8 cellular contexts compared by ENCODE assay signal in genomic region chr5:35856186-35857003, GRCh38. TPM values are rescaled to one million over a fixed set of nuclear protein-coding genes. Genes with fewer than 3 reads are reported as not detected.
DNase-seq lines count a peak whose midpoint lies in the region; ATAC-seq and TF ChIP-seq lines count a peak whose summit lies in the region.

A gene with protein sequence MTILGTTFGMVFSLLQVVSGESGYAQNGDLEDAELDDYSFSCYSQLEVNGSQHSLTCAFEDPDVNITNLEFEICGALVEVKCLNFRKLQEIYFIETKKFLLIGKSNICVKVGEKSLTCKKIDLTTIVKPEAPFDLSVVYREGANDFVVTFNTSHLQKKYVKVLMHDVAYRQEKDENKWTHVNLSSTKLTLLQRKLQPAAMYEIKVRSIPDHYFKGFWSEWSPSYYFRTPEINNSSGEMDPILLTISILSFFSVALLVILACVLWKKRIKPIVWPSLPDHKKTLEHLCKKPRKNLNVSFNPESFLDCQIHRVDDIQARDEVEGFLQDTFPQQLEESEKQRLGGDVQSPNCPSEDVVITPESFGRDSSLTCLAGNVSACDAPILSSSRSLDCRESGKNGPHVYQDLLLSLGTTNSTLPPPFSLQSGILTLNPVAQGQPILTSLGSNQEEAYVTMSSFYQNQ (plus strand): TSS chr5:35856891. CDS start chr5:35856978, 87 bp downstream.

- H3K27me3 Mint-ChIP-seq in activated CD8-positive, alpha-beta T cell treated with anti-CD3 and anti-CD28 coated beads, Interleukin-2, amount 10 ng/mL, durations not matched to agents 7 days and 5 days (ENCODE audit: low read depth): no peaks in the 10 kb centered on the region

- H2AFZ ChIP-seq in DND-41 (ENCODE audit: low read depth, low read length): 0 out of 2 replicates have a peak within 1 kb of the TSS, but pooled peaks have one; percentile 20

- peaks cover 35% of the 10 kb centered on the region for H3K36me3 Mint-ChIP-seq in activated CD8-positive, alpha-beta T cell treated with anti-CD3 and anti-CD28 coated beads, Interleukin-2, amount 10 ng/mL, durations not matched to agents 7 days and 5 days (ENCODE audit: low read depth)

- POLR2A ChIA-PET in activated CD8-positive, alpha-beta T cell treated with anti-CD3 and anti-CD28 coated beads, Interleukin-2, amount 10 ng/mL, durations not matched to agents 7 days and 5 days (lab: Charles Lee): interaction anchor here (0.5 to 4.1 kb wide), 20 partner anchors 8 to 239 kb away, joined by 3 to 30 read pairs (median 4); partner anchors contain the start of gene SPEF2

- peak within 1 kb of the TSS; percentile 99 for H3K27ac ChIP-seq in DND-41 (ENCODE audit: low read length)

- H3K9me3 ChIP-seq in DND-41 (ENCODE audit: insufficient read depth, low read length, severe bottlenecking): no peaks in the 10 kb centered on the region
- no peaks in the 10 kb centered on the region for H3K9me3 ChIP-seq in mononuclear cell (ENCODE audit: low read depth, low read length)

- no peaks in the 10 kb centered on the region for H3K9me3 Mint-ChIP-seq in activated CD8-positive, alpha-beta T cell treated with anti-CD3 and anti-CD28 coated beads, Interleukin-2, amount 10 ng/mL, durations not matched to agents 7 days and 5 days (ENCODE audit: insufficient read depth)

- H3K9ac ChIP-seq in DND-41 (ENCODE audit: low read depth, low read length): peak within 1 kb of the TSS; percentile 70

- peak; percentile 84 for ATAC-seq in DND-41 (ENCODE audit: insufficient read depth, low read depth)
- ATAC-seq in activated CD8-positive, alpha-beta T cell treated with anti-CD3 and anti-CD28 coated beads, Interleukin-2, amount 10 ng/mL, durations not matched to agents 7 days and 5 days: peak; percentile 66
- no peak for ATAC-seq in GM19324 (IDR thresholded peaks at IDR 0.05; ENCODE audit: low FRiP score, unreplicated experiment)

- peaks cover 71% of the 10 kb centered on the region for H3K4me1 ChIP-seq in DND-41 (ENCODE audit: insufficient read depth, low read length)
- H3K4me1 ChIP-seq in mononuclear cell (ENCODE audit: insufficient read depth, low read length): peaks cover 39% of the 10 kb centered on the region

- TF ChIP-seq CTCF in DND-41 (IDR thresholded peaks at IDR 0.05; ENCODE audit: borderline replicate concordance, extremely low read depth, low read length, poor library complexity, severe bottlenecking): no peak

- peaks cover 63% of the 10 kb centered on the region for H3K79me2 ChIP-seq in DND-41 (ENCODE audit: insufficient read depth, low read length)

- H3K27me3 ChIP-seq in DND-41 (ENCODE audit: insufficient read depth, low read length, poor library complexity) (no peaks in the 10 kb centered on the region), mononuclear cell (ENCODE audit: insufficient read depth, low read length) (no peaks in the 10 kb centered on the region)

- peaks cover 34% of the 10 kb centered on the region for H3K36me3 ChIP-seq in DND-41 (ENCODE audit: insufficient read depth, low read length)

- H3K4me3 ChIP-seq in DND-41 (ENCODE audit: low read depth in 1 of 2, low read length in 2 of 2) (peak within 1 kb of the TSS; percentile 73 to 88), mononuclear cell (ENCODE audit: low read length) (peak within 1 kb of the TSS; percentile 47)

- CTCF ChIA-PET in activated CD8-positive, alpha-beta T cell treated with anti-CD3 and anti-CD28 coated beads, Interleukin-2, amount 10 ng/mL, durations not matched to agents 7 days and 5 days (lab: Charles Lee): interaction anchor here (0.7 to 5.6 kb wide), 15 partner anchors 22 to 205 kb away, joined by 3 to 62 read pairs (median 4); no protein-coding TSS in a partner anchor

- peak within 1 kb of the TSS; percentile 85 for H3K4me3 Mint-ChIP-seq in activated CD8-positive, alpha-beta T cell treated with anti-CD3 and anti-CD28 coated beads, Interleukin-2, amount 10 ng/mL, durations not matched to agents 7 days and 5 days

- H3K4me1 Mint-ChIP-seq in activated CD8-positive, alpha-beta T cell treated with anti-CD3 and anti-CD28 coated beads, Interleukin-2, amount 10 ng/mL, durations not matched to agents 7 days and 5 days (ENCODE audit: low read depth): peaks cover 86% of the 10 kb centered on the region

- DNase-seq in DND-41 (peak; percentile 45), HT1080 (ENCODE audit: low read depth) (peak; percentile 79), SHP77 (lab: John Stamatoyannopoulos, UW) (no peak), GM19238 (ENCODE audit: insufficient read length, low spot score) (no peak), COR-L47 (lab: John Stamatoyannopoulos, UW) (no peak)
- no peak for DNase-seq in activated CD8-positive, alpha-beta T cell treated with anti-CD3 and anti-CD28 coated beads, Interleukin-2, amount 10 ng/mL, durations not matched to agents 7 days and 5 days

- H3K27ac Mint-ChIP-seq in activated CD8-positive, alpha-beta T cell treated with anti-CD3 and anti-CD28 coated beads, Interleukin-2, amount 10 ng/mL, durations not matched to agents 7 days and 5 days: peak within 1 kb of the TSS; percentile 94

- no peaks in the 10 kb centered on the region for H4K20me1 ChIP-seq in DND-41 (ENCODE audit: insufficient read depth, low read length)

- H3K4me2 ChIP-seq in DND-41 (ENCODE audit: insufficient read depth, low read length): peak within 1 kb of the TSS; percentile 65

RNA-seq across cellular contexts. Expression of the gene that starts here (rescaled TPM):
- 12.2 and 13.9 TPM in 2 replicates for total RNA-seq in HT1080 (2014; rRNA removed; shearing (Covaris generic))
- 7.3 and 12.6 TPM in 2 replicates for polyA plus RNA-seq in HT1080 (2015; cell fraction: cytosol; rRNA removed)
- 18.9 and 24.6 TPM in 2 replicates for polyA plus RNA-seq in HT1080 (2015; cell fraction: nucleus; rRNA removed)
- total RNA-seq in activated CD8-positive, alpha-beta T cell treated with anti-CD3 and anti-CD28 coated beads, Interleukin-2, amount 10 ng/mL, durations not matched to agents 7 days and 5 days: 10 to 100 TPM; 45.4 to 48.4 TPM
- 360 TPM for total RNA-seq in mononuclear cell

Comparison
In these comparisons a context has a peak if more than half of its experiments do, and no peak if none do; other contexts are left out.
1. DNase-seq: peak in DND-41 (single experiment) and HT1080 (single experiment); none in activated CD8-positive, alpha-beta T cell treated with anti-CD3 and anti-CD28 coated beads, Interleukin-2, amount 10 ng/mL, durations not matched to agents 7 days and 5 days (single experiment), SHP77 (0 of 2), GM19238 (single experiment) and COR-L47 (single experiment).